17 cellular contexts compared by ENCODE assay signal in genomic region chr4:90641856-90642599, GRCh38.
"Had no signal": no experiment of that assay in that cellular context is flagged by ENCODE, and none has a peak within 500 bp of the region (broad histone marks: within the 10 kb centered on the region; RNA-seq: fewer than 3 reads in every experiment).

No MANE protein-coding gene starts in this region.

- H3K27ac ChIP-seq: coronary artery, foreskin keratinocyte, left ventricle myocardium inferior, right atrium auricular region, tibial artery, vagina had no signal

- ATAC-seq: foreskin keratinocyte, natural killer cell had no signal

- H3K4me1 ChIP-seq: foreskin keratinocyte, left ventricle myocardium inferior, right atrium auricular region, tibial artery, vagina had no signal

- DNase-seq: activated CD4-positive, alpha-beta memory T cell treated with anti-CD3 and anti-CD28 coated beads, Interleukin-2, amount 10 ng/mL, durations not matched to agents 7 days and 5 days; activated CD4-positive, alpha-beta T cell treated with anti-CD3 and anti-CD28 coated beads for 4 hours; activated naive CD4-positive, alpha-beta T cell treated with anti-CD3 and anti-CD28 coated beads, Interleukin-2, amount 10 ng/mL, durations not matched to agents 7 days and 5 days; activated T-cell treated with anti-CD3 and anti-CD28 coated beads, Interleukin-2, amount 50 U/mL, for 24 hours; effector CD8-positive, alpha-beta T cell; left ventricle myocardium inferior; natural killer cell; stimulated activated CD4-positive, alpha-beta T cell treated with anti-CD3 and anti-CD28 coated beads, Interleukin-4, amount 100 ng/mL, for 1 hour; stimulated activated naive CD4-positive, alpha-beta T cell; T-helper 1 cell; tibial artery had no signal

- H3K4me3 ChIP-seq: coronary artery, left ventricle myocardium inferior, right atrium auricular region, tibial artery, vagina had no signal

- H3K9me3 ChIP-seq: left ventricle myocardium inferior, right atrium auricular region, tibial artery, vagina had no signal

- H3K36me3 ChIP-seq: left ventricle myocardium inferior, right atrium auricular region, tibial artery, vagina had no signal

- H3K27me3 ChIP-seq: foreskin keratinocyte, right atrium auricular region, tibial artery, vagina had no signal

- FAIRE-seq: astrocyte, keratinocyte had no signal
